In genomic region chr1:18913065-18913502, GRCh38 we compare ENCODE assay signal across 1 cellular context.
TF ChIP-seq lines count a peak whose summit lies in the region.

No MANE protein-coding gene starts in this region.

TF ChIP-seq in HepG2, 621 proteins besides CTCF, POLR2A, EP300 and RAD21 (continued from another document and continues in another):
- TF ChIP-seq PBX2 (CRISPR knock-in tag; IDR thresholded peaks at IDR 0.05): no peak
- TF ChIP-seq ZNF713 (CRISPR knock-in tag; IDR thresholded peaks at IDR 0.05): no peak
- no peak for TF ChIP-seq ZNF224 (CRISPR knock-in tag; IDR thresholded peaks at IDR 0.05)
- no peak for TF ChIP-seq SMAD1 (CRISPR knock-in tag; IDR thresholded peaks at IDR 0.05; ENCODE audit: borderline replicate concordance, low read depth)
- no peak for TF ChIP-seq ZNF33B (CRISPR knock-in tag; IDR thresholded peaks at IDR 0.05)
- TF ChIP-seq GRHL1 (CRISPR knock-in tag; conservative IDR thresholded peaks at IDR 0.05): no peak
- no peak for TF ChIP-seq FOXM1 (CRISPR knock-in tag; IDR thresholded peaks at IDR 0.05)
- TF ChIP-seq ZNF788 (CRISPR knock-in tag; IDR thresholded peaks at IDR 0.05; ENCODE audit: borderline replicate concordance): peak; percentile 30; the same call in 1 of the 2 replicates
- no peak for TF ChIP-seq ZSCAN21 (CRISPR knock-in tag; IDR thresholded peaks at IDR 0.05; ENCODE audit: borderline replicate concordance)
- no peak for TF ChIP-seq NR1H2 (CRISPR knock-in tag; IDR thresholded peaks at IDR 0.05; ENCODE audit: borderline replicate concordance, low read depth)
- no peak for TF ChIP-seq REST (IDR thresholded peaks at IDR 0.05; ENCODE audit: borderline replicate concordance in 1 of 2, low read depth in 1 of 2, low read length in 2 of 2)
- TF ChIP-seq PBX3 (CRISPR knock-in tag; IDR thresholded peaks at IDR 0.05; ENCODE audit: borderline replicate concordance): no peak
- TF ChIP-seq MIER3 (CRISPR knock-in tag; IDR thresholded peaks at IDR 0.05; ENCODE audit: borderline replicate concordance): no peak
- no peak for TF ChIP-seq CREM (IDR thresholded peaks at IDR 0.05)
- no peak for TF ChIP-seq CREM (CRISPR knock-in tag; IDR thresholded peaks at IDR 0.05)
- no peak for TF ChIP-seq IKZF4 (CRISPR knock-in tag; IDR thresholded peaks at IDR 0.05; ENCODE audit: borderline replicate concordance, low read depth, not compliant biosample characterization)
- peak; percentile 38; the same call in 1 of the 2 replicates for TF ChIP-seq IKZF5 (CRISPR knock-in tag; IDR thresholded peaks at IDR 0.05)
- TF ChIP-seq MLXIP (CRISPR knock-in tag; IDR thresholded peaks at IDR 0.05; ENCODE audit: borderline replicate concordance): no peak
- no peak for TF ChIP-seq ZNF597 (CRISPR knock-in tag; IDR thresholded peaks at IDR 0.05)
- no peak for TF ChIP-seq PHF5A (CRISPR knock-in tag; IDR thresholded peaks at IDR 0.05; ENCODE audit: low read depth, unreplicated experiment)
- TF ChIP-seq ZNF879 (CRISPR knock-in tag; IDR thresholded peaks at IDR 0.05): no peak
- TF ChIP-seq ZNF614 (CRISPR knock-in tag; IDR thresholded peaks at IDR 0.05; ENCODE audit: borderline replicate concordance): no peak
- no peak for TF ChIP-seq TCF7L2 (IDR thresholded peaks at IDR 0.05; ENCODE audit: low read depth, low read length)
- TF ChIP-seq ZNF317 (CRISPR knock-in tag; IDR thresholded peaks at IDR 0.05): no peak
- TF ChIP-seq RFX1 (IDR thresholded peaks at IDR 0.05): no peak
- TF ChIP-seq NR2F6 (IDR thresholded peaks at IDR 0.05): no peak
- no peak for TF ChIP-seq NR2F6 (CRISPR knock-in tag; IDR thresholded peaks at IDR 0.05)
- TF ChIP-seq ARNT2 (CRISPR knock-in tag; IDR thresholded peaks at IDR 0.05; ENCODE audit: low read depth): no peak
- TF ChIP-seq NRL (CRISPR knock-in tag; IDR thresholded peaks at IDR 0.05; ENCODE audit: borderline replicate concordance): no peak
- TF ChIP-seq ZNF281 (CRISPR knock-in tag; IDR thresholded peaks at IDR 0.05; ENCODE audit: borderline replicate concordance): no peak
- no peak for TF ChIP-seq STAT6 (CRISPR knock-in tag; IDR thresholded peaks at IDR 0.05; ENCODE audit: borderline replicate concordance)
- TF ChIP-seq CAMTA2 (CRISPR knock-in tag; IDR thresholded peaks at IDR 0.05; ENCODE audit: borderline replicate concordance): no peak
- no peak for TF ChIP-seq IKZF1 (IDR thresholded peaks at IDR 0.05)
- 0 out of 2 replicates have a peak, but pooled peaks have one; percentile 51 for TF ChIP-seq BRCA1 (CRISPR knock-in tag; IDR thresholded peaks at IDR 0.05)
- TF ChIP-seq GABPB1 (CRISPR knock-in tag; IDR thresholded peaks at IDR 0.05): peak; percentile 41; the same call in 1 of the 2 replicates
- no peak for TF ChIP-seq SRF (IDR thresholded peaks at IDR 0.05; ENCODE audit: low read depth, low read length)
- no peak for TF ChIP-seq TBX2 (CRISPR knock-in tag; IDR thresholded peaks at IDR 0.05; ENCODE audit: borderline replicate concordance)
- TF ChIP-seq HMG20A (CRISPR knock-in tag; IDR thresholded peaks at IDR 0.05; ENCODE audit: borderline replicate concordance): no peak
- no peak for TF ChIP-seq ASH2L (IDR thresholded peaks at IDR 0.05; ENCODE audit: insufficient read length, low read depth, low read length)
- TF ChIP-seq ZNF484 (CRISPR knock-in tag; IDR thresholded peaks at IDR 0.05; ENCODE audit: borderline replicate concordance, low read depth): no peak
- no peak for TF ChIP-seq MAFG (CRISPR knock-in tag; IDR thresholded peaks at IDR 0.05)
- peak; percentile 74; the same call in 1 of the 2 replicates for TF ChIP-seq ZNF235 (CRISPR knock-in tag; IDR thresholded peaks at IDR 0.05; ENCODE audit: borderline replicate concordance)
- no peak for TF ChIP-seq ZNF451 (CRISPR knock-in tag; IDR thresholded peaks at IDR 0.05)
- TF ChIP-seq NFIC (IDR thresholded peaks at IDR 0.05; ENCODE audit: low read length): no peak
- no peak for TF ChIP-seq ZNF180 (CRISPR knock-in tag; IDR thresholded peaks at IDR 0.05; ENCODE audit: borderline replicate concordance, low read depth)
- TF ChIP-seq NBN (conservative IDR thresholded peaks at IDR 0.05): no peak
- TF ChIP-seq ISX (CRISPR knock-in tag; conservative IDR thresholded peaks at IDR 0.05): no peak
- no peak for TF ChIP-seq ZSCAN30 (CRISPR knock-in tag; IDR thresholded peaks at IDR 0.05)
- no peak for TF ChIP-seq MZF1 (CRISPR knock-in tag; IDR thresholded peaks at IDR 0.05; ENCODE audit: borderline replicate concordance)
- no peak for TF ChIP-seq HES4 (CRISPR knock-in tag; IDR thresholded peaks at IDR 0.05; ENCODE audit: borderline replicate concordance)
